In the genomic region with DNA sequence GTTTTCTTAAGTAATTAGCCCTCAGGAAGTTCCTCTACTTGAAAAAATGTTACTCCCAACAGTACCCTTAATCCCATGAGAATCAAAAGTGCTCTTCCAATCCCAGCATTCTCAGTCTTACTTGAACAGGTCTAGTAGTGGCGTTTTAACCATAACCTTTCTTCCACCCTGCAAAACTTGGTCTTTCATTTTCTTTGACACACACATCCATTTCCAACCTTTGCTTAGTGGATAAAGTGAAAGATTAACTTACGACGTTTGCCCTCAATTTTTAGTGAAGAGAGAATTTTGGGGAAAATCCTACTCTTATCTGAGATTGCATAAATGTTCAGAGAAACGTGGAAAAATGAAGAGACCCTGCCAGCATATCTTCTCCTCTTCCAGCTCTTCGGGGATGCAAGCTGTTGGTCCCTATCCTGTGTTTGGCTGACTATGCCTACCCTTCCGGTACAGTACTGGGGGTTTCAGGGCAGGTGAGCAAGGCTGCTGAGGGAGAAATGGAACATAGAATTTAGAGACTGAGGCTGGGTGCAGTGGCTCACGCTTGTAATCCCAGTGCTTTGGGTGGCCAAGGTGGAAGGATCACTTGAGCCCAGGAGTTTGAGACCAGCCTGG, we compare ENCODE assay signal across 1 cellular context.
TF ChIP-seq lines count a peak whose summit lies in the region.

No MANE protein-coding gene starts in this region.

TF ChIP-seq in K562, 482 proteins besides CTCF, POLR2A, EP300 and RAD21:
- TF ChIP-seq TOE1 (IDR thresholded peaks at IDR 0.05; ENCODE audit: borderline replicate concordance) (no peak), TOE1 (CRISPR knock-in tag; IDR thresholded peaks at IDR 0.05; ENCODE audit: borderline replicate concordance, low read depth) (no peak), NFIC (IDR thresholded peaks at IDR 0.05) (no peak), ZNF431 (CRISPR knock-in tag; IDR thresholded peaks at IDR 0.05) (no peak), TAL1 (IDR thresholded peaks at IDR 0.05) (no peak), CREB3 (tag; conservative IDR thresholded peaks at IDR 0.05; ENCODE audit: low read depth) (no peak)
- TF ChIP-seq, protein P1, sequence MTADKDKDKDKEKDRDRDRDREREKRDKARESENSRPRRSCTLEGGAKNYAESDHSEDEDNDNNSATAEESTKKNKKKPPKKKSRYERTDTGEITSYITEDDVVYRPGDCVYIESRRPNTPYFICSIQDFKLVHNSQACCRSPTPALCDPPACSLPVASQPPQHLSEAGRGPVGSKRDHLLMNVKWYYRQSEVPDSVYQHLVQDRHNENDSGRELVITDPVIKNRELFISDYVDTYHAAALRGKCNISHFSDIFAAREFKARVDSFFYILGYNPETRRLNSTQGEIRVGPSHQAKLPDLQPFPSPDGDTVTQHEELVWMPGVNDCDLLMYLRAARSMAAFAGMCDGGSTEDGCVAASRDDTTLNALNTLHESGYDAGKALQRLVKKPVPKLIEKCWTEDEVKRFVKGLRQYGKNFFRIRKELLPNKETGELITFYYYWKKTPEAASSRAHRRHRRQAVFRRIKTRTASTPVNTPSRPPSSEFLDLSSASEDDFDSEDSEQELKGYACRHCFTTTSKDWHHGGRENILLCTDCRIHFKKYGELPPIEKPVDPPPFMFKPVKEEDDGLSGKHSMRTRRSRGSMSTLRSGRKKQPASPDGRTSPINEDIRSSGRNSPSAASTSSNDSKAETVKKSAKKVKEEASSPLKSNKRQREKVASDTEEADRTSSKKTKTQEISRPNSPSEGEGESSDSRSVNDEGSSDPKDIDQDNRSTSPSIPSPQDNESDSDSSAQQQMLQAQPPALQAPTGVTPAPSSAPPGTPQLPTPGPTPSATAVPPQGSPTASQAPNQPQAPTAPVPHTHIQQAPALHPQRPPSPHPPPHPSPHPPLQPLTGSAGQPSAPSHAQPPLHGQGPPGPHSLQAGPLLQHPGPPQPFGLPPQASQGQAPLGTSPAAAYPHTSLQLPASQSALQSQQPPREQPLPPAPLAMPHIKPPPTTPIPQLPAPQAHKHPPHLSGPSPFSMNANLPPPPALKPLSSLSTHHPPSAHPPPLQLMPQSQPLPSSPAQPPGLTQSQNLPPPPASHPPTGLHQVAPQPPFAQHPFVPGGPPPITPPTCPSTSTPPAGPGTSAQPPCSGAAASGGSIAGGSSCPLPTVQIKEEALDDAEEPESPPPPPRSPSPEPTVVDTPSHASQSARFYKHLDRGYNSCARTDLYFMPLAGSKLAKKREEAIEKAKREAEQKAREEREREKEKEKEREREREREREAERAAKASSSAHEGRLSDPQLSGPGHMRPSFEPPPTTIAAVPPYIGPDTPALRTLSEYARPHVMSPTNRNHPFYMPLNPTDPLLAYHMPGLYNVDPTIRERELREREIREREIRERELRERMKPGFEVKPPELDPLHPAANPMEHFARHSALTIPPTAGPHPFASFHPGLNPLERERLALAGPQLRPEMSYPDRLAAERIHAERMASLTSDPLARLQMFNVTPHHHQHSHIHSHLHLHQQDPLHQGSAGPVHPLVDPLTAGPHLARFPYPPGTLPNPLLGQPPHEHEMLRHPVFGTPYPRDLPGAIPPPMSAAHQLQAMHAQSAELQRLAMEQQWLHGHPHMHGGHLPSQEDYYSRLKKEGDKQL (CRISPR knock-in tag; IDR thresholded peaks at IDR 0.05; ENCODE audit: borderline replicate concordance) = no peak
